20 cellular contexts compared by ENCODE assay signal in genomic region chr12:28967426-28967825, GRCh38.
DNase-seq lines count a peak whose midpoint lies in the region; ATAC-seq and TF ChIP-seq lines count a peak whose summit lies in the region.
"Had no signal": no experiment of that assay in that cellular context is flagged by ENCODE, and none has a peak within 500 bp of the region (broad histone marks: within the 10 kb centered on the region; RNA-seq: fewer than 3 reads in every experiment).

No MANE protein-coding gene starts in this region.

- TF ChIP-seq CTCF in neural crest cell (conservative IDR thresholded peaks at IDR 0.05) (no peak), progenitor cell of endocrine pancreas (IDR thresholded peaks at IDR 0.05; ENCODE audit: unreplicated experiment) (no peak)

- ATAC-seq in stimulated activated memory B cell treated with anti-CD40 and anti-IgM and Interleukin-4, amounts not matched to agents 10 μg/mL and 1 μg/mL and 100 μg/mL, for 72 hours = peak; percentile 24
- ATAC-seq in GM21515 (IDR thresholded peaks at IDR 0.05; ENCODE audit: unreplicated experiment) = no peak

- DNase-seq in neural crest cell (ENCODE audit: low read depth, low spot score) (no peak), progenitor cell of endocrine pancreas (ENCODE audit: low spot score, unreplicated experiment) (no peak), DMS79 treated with DMSO at 0.1 percent for 48 hours (lab: John Stamatoyannopoulos, UW) (no peak)
- DNase-seq in activated naive CD4-positive, alpha-beta T cell treated with anti-CD3 and anti-CD28 coated beads, Interleukin-2, amount 10 ng/mL, durations not matched to agents 7 days and 5 days = no peak
- DNase-seq: 8988T; ACHN; BE2C; C1 segment of cervical spinal cord; CD4-positive, alpha-beta memory T cell; CD4-positive, CD25-positive, alpha-beta regulatory T cell; CD8-positive, alpha-beta memory T cell; COR-L47; DMS 273 treated with DMSO at 0.1 percent for 48 hours; DMS153; DMS53; DMS79; GF-D8 had no signal

- H3K36me3 Mint-ChIP-seq in neural crest cell (ENCODE audit: low read depth) = no peaks in the 10 kb centered on the region
- H3K36me3 Mint-ChIP-seq in progenitor cell of endocrine pancreas (ENCODE audit: insufficient read depth) = no peaks in the 10 kb centered on the region
- H3K36me3 Mint-ChIP-seq in stimulated activated memory B cell treated with anti-CD40 and anti-IgM and Interleukin-4, amounts not matched to agents 10 μg/mL and 1 μg/mL and 100 μg/mL, for 72 hours = no peaks in the 10 kb centered on the region
- no peaks in the 10 kb centered on the region for H3K36me3 Mint-ChIP-seq in activated naive CD4-positive, alpha-beta T cell treated with anti-CD3 and anti-CD28 coated beads, Interleukin-2, amount 10 ng/mL, durations not matched to agents 7 days and 5 days
- H3K36me3 Mint-ChIP-seq: CD14-positive monocyte; CD4-positive, alpha-beta memory T cell; CD4-positive, CD25-positive, alpha-beta regulatory T cell; CD8-positive, alpha-beta memory T cell had no signal

- H3K27ac Mint-ChIP-seq in neural crest cell (ENCODE audit: unreplicated experiment) (peak overlapping the region; percentile 68), progenitor cell of endocrine pancreas (peak overlapping the region; percentile 77)
- no peak overlapping the region for H3K27ac Mint-ChIP-seq in stimulated activated memory B cell treated with anti-CD40 and anti-IgM and Interleukin-4, amounts not matched to agents 10 μg/mL and 1 μg/mL and 100 μg/mL, for 72 hours
- no peak overlapping the region for H3K27ac Mint-ChIP-seq in activated naive CD4-positive, alpha-beta T cell treated with anti-CD3 and anti-CD28 coated beads, Interleukin-2, amount 10 ng/mL, durations not matched to agents 7 days and 5 days
- H3K27ac Mint-ChIP-seq: CD14-positive monocyte; CD4-positive, alpha-beta memory T cell; CD4-positive, CD25-positive, alpha-beta regulatory T cell had no signal

- H3K4me3 Mint-ChIP-seq in neural crest cell (no peak overlapping the region), progenitor cell of endocrine pancreas (ENCODE audit: low read depth) (no peak overlapping the region)
- no peak overlapping the region for H3K4me3 Mint-ChIP-seq in stimulated activated memory B cell treated with anti-CD40 and anti-IgM and Interleukin-4, amounts not matched to agents 10 μg/mL and 1 μg/mL and 100 μg/mL, for 72 hours
- no peak overlapping the region for H3K4me3 Mint-ChIP-seq in activated naive CD4-positive, alpha-beta T cell treated with anti-CD3 and anti-CD28 coated beads, Interleukin-2, amount 10 ng/mL, durations not matched to agents 7 days and 5 days
- H3K4me3 Mint-ChIP-seq: CD14-positive monocyte; CD4-positive, alpha-beta memory T cell; CD4-positive, CD25-positive, alpha-beta regulatory T cell; CD8-positive, alpha-beta memory T cell had no signal

- CTCF ChIA-PET in activated naive CD4-positive, alpha-beta T cell treated with anti-CD3 and anti-CD28 coated beads, Interleukin-2, amount 10 ng/mL, durations not matched to agents 7 days and 5 days (lab: Charles Lee) = no interaction called here

- H3K4me1 Mint-ChIP-seq in neural crest cell = no peaks in the 10 kb centered on the region
- H3K4me1 Mint-ChIP-seq in progenitor cell of endocrine pancreas (ENCODE audit: low read depth) = no peaks in the 10 kb centered on the region
- no peaks in the 10 kb centered on the region for H3K4me1 Mint-ChIP-seq in stimulated activated memory B cell treated with anti-CD40 and anti-IgM and Interleukin-4, amounts not matched to agents 10 μg/mL and 1 μg/mL and 100 μg/mL, for 72 hours
- no peaks in the 10 kb centered on the region for H3K4me1 Mint-ChIP-seq in activated naive CD4-positive, alpha-beta T cell treated with anti-CD3 and anti-CD28 coated beads, Interleukin-2, amount 10 ng/mL, durations not matched to agents 7 days and 5 days
- H3K4me1 Mint-ChIP-seq: CD14-positive monocyte; CD4-positive, alpha-beta memory T cell; CD4-positive, CD25-positive, alpha-beta regulatory T cell; CD8-positive, alpha-beta memory T cell had no signal

- H3K27me3 Mint-ChIP-seq in neural crest cell (ENCODE audit: low read depth) (no peaks in the 10 kb centered on the region), progenitor cell of endocrine pancreas (no peaks in the 10 kb centered on the region)
- H3K27me3 Mint-ChIP-seq in stimulated activated memory B cell treated with anti-CD40 and anti-IgM and Interleukin-4, amounts not matched to agents 10 μg/mL and 1 μg/mL and 100 μg/mL, for 72 hours = no peaks in the 10 kb centered on the region
- no peaks in the 10 kb centered on the region for H3K27me3 Mint-ChIP-seq in activated naive CD4-positive, alpha-beta T cell treated with anti-CD3 and anti-CD28 coated beads, Interleukin-2, amount 10 ng/mL, durations not matched to agents 7 days and 5 days

- H3K9me3 Mint-ChIP-seq in neural crest cell (no peaks in the 10 kb centered on the region), progenitor cell of endocrine pancreas (ENCODE audit: low read depth) (no peaks in the 10 kb centered on the region)
- H3K9me3 Mint-ChIP-seq in stimulated activated memory B cell treated with anti-CD40 and anti-IgM and Interleukin-4, amounts not matched to agents 10 μg/mL and 1 μg/mL and 100 μg/mL, for 72 hours = no peaks in the 10 kb centered on the region
- no peaks in the 10 kb centered on the region for H3K9me3 Mint-ChIP-seq in activated naive CD4-positive, alpha-beta T cell treated with anti-CD3 and anti-CD28 coated beads, Interleukin-2, amount 10 ng/mL, durations not matched to agents 7 days and 5 days
- H3K9me3 Mint-ChIP-seq: CD8-positive, alpha-beta memory T cell had no signal

Comparison
In these comparisons a context has a peak if more than half of its experiments do, and no peak if none do; other contexts are left out.
1. H3K27ac Mint-ChIP-seq: peak in neural crest cell (single experiment) and progenitor cell of endocrine pancreas (single experiment); none in stimulated activated memory B cell treated with anti-CD40 and anti-IgM and Interleukin-4, amounts not matched to agents 10 μg/mL and 1 μg/mL and 100 μg/mL, for 72 hours (single experiment) and activated naive CD4-positive, alpha-beta T cell treated with anti-CD3 and anti-CD28 coated beads, Interleukin-2, amount 10 ng/mL, durations not matched to agents 7 days and 5 days (single experiment).